8 cellular contexts compared by ENCODE assay signal in the genomic region with DNA sequence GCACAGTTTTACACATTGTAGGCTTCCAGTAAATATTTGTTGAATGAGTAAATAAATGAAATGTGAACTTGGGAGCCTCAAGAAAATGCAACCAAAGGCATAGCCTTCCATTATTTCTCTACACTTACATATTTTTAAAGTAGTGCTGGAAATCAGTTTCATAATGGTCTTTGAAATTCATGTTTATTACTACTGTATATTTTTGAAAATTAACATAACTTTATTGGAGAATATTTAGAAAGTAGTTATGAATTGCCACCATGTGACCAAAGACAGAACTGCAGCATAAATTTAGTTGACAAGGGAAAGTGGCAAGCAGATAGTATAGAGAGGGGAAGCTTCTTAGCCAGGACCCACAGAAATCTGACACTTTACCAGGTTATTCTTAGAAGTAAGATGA. TPM values are rescaled to one million over a fixed set of nuclear protein-coding genes. Genes with fewer than 3 reads are reported as not detected.
A peak's percentile ranks its signal among the peaks of the same experiment; 100 is the strongest.
DNase-seq lines count a peak whose midpoint lies in the region; ATAC-seq, FAIRE-seq and TF ChIP-seq lines count a peak whose summit lies in the region.

No MANE protein-coding gene starts in this region.

- H3K9me3 ChIP-seq in AG04450 (ENCODE audit: control insufficient read depth, insufficient read depth, low read length) (no peaks in the 10 kb centered on the region), upper lobe of left lung (no peaks in the 10 kb centered on the region)

- peaks cover 2% of the 10 kb centered on the region for H3K4me1 Mint-ChIP-seq in stimulated activated effector memory CD8-positive, alpha-beta T cell treated with anti-CD3 and anti-CD28 coated beads, Interleukin-12 subunit alpha, Interleukin-12 subunit beta, amount 100 ng/mL, for 72 hours

- H3K9me3 Mint-ChIP-seq in stimulated activated effector memory CD8-positive, alpha-beta T cell treated with anti-CD3 and anti-CD28 coated beads, Interleukin-12 subunit alpha, Interleukin-12 subunit beta, amount 100 ng/mL, for 72 hours: no peaks in the 10 kb centered on the region

- no peak for TF ChIP-seq EP300 in upper lobe of left lung (IDR thresholded peaks at IDR 0.05)

- H3K4me3 Mint-ChIP-seq in stimulated activated effector memory CD8-positive, alpha-beta T cell treated with anti-CD3 and anti-CD28 coated beads, Interleukin-12 subunit alpha, Interleukin-12 subunit beta, amount 100 ng/mL, for 72 hours: no peak overlapping the region

- peaks cover 0 to 2% (median 0%) of the 10 kb centered on the region in 4 donors for H3K4me1 ChIP-seq in upper lobe of left lung

- POLR2A ChIA-PET in AG04450 (lab: Yijun Ruan, JAX): no interaction called here

- no peak overlapping the region for H3K27ac Mint-ChIP-seq in stimulated activated effector memory CD8-positive, alpha-beta T cell treated with anti-CD3 and anti-CD28 coated beads, Interleukin-12 subunit alpha, Interleukin-12 subunit beta, amount 100 ng/mL, for 72 hours

- peak; percentile 41 for TF ChIP-seq CTCF in AG04450 (IDR thresholded peaks at IDR 0.05; ENCODE audit: low read depth, low read length)
- peak in 5 of 6 experiments; percentile 23 to 36 (median 32) for TF ChIP-seq CTCF in upper lobe of left lung (IDR thresholded peaks at IDR 0.05)

- no peaks in the 10 kb centered on the region for H3K36me3 Mint-ChIP-seq in stimulated activated effector memory CD8-positive, alpha-beta T cell treated with anti-CD3 and anti-CD28 coated beads, Interleukin-12 subunit alpha, Interleukin-12 subunit beta, amount 100 ng/mL, for 72 hours

- H3K27me3 ChIP-seq in AG04450 (ENCODE audit: control insufficient read depth, insufficient read depth, low read length): peaks cover 3% of the 10 kb centered on the region
- no peaks in the 10 kb centered on the region for H3K27me3 ChIP-seq in upper lobe of left lung

- DNase-seq in AG04450 (ENCODE audit: low read depth, low spot score) (no peak), GM12891 (ENCODE audit: insufficient read length, low spot score) (no peak), NCI-H69 (lab: John Stamatoyannopoulos, UW) (peak; percentile 0), fibroblast of peridontal ligament (ENCODE audit: extremely low read depth) (peak; percentile 45), upper lobe of left lung (no peak), cortex of kidney (lab: John Stamatoyannopoulos, UW) (no peak)
- DNase-seq in stimulated activated effector memory CD8-positive, alpha-beta T cell treated with anti-CD3 and anti-CD28 coated beads, Interleukin-12 subunit alpha, Interleukin-12 subunit beta, amount 100 ng/mL, for 72 hours (ENCODE audit: low spot score in 2 of 2): no peak

- no peak for TF ChIP-seq POLR2A in GM12891 (IDR thresholded peaks at IDR 0.05; ENCODE audit: low read depth, low read length)
- TF ChIP-seq POLR2A in upper lobe of left lung (IDR thresholded peaks at IDR 0.05): no peak

- no peak for ATAC-seq in upper lobe of left lung (ENCODE audit: low FRiP score in 2 of 2)
- no peak for ATAC-seq in HG03196 (IDR thresholded peaks at IDR 0.05; ENCODE audit: unreplicated experiment)
- no peak for ATAC-seq in stimulated activated effector memory CD8-positive, alpha-beta T cell treated with anti-CD3 and anti-CD28 coated beads, Interleukin-12 subunit alpha, Interleukin-12 subunit beta, amount 100 ng/mL, for 72 hours

- FAIRE-seq in GM12891 (lab: Jason Lieb, UNC): peak; percentile 28

- CTCF ChIA-PET in AG04450 (lab: Charles Lee): interaction anchor here (2.0 kb wide), 1 partner anchor 37 kb away, joined by 7 read pairs; no protein-coding TSS in a partner anchor

- H3K4me3 ChIP-seq in AG04450 (ENCODE audit: low read depth, low read length) (no peak overlapping the region), upper lobe of left lung (no peak overlapping the region)

- peaks cover 0 to 4% (median 0%) of the 10 kb centered on the region in 4 donors for H3K36me3 ChIP-seq in upper lobe of left lung

- H3K27ac ChIP-seq in AG04450 (ENCODE audit: low read depth, low read length): no peak overlapping the region
- no peak overlapping the region for H3K27ac ChIP-seq in upper lobe of left lung

TF ChIP-seq in GM12891, 5 proteins besides CTCF, POLR2A, EP300 and RAD21:
- TF ChIP-seq PAX5 (IDR thresholded peaks at IDR 0.05; ENCODE audit: insufficient read depth, low read length, severe bottlenecking) (no peak), TAF1 (IDR thresholded peaks at IDR 0.05; ENCODE audit: low read depth, low read length) (no peak), POU2F2 (IDR thresholded peaks at IDR 0.05; ENCODE audit: low read depth, low read length) (no peak), POLR2AphosphoS5 (IDR thresholded peaks at IDR 0.05; ENCODE audit: low read depth, low read length) (no peak), SPI1 (IDR thresholded peaks at IDR 0.05; ENCODE audit: low read depth, low read length) (no peak)

RNA-seq across cellular contexts. Expression of a gene that starts 6.4 kb away (rescaled TPM):
- 98.3 and 147 TPM in 2 replicates for polyA plus RNA-seq in AG04450 (2011; rRNA removed)
- polyA minus RNA-seq in AG04450 (2011; rRNA and poly(A)+ RNA removed): 14.9 and 25.8 TPM in 2 replicates
- polyA plus RNA-seq in GM12891 (2012; ENCODE audit: low read depth, missing spikeins): 45.0 TPM
- total RNA-seq in upper lobe of left lung: 10 to 100 TPM; 24.1 to 74.5 (median 41.7) TPM

RNA-seq across cellular contexts. Expression of a gene that starts 28.0 kb away (rescaled TPM):
- not detected in 2 replicates for polyA plus RNA-seq in AG04450 (2011; rRNA removed)
- not detected in 2 replicates for polyA minus RNA-seq in AG04450 (2011; rRNA and poly(A)+ RNA removed)
- not detected for polyA plus RNA-seq in GM12891 (2012; ENCODE audit: low read depth, missing spikeins)
- total RNA-seq in upper lobe of left lung: under 1 TPM in 1 of 6 donors, not detected in 5; 0.31 TPM

RNA-seq across cellular contexts. Expression of a gene that starts 33.6 kb away (rescaled TPM):
- 14.4 and 21.1 TPM in 2 replicates for polyA plus RNA-seq in AG04450 (2011; rRNA removed)
- 3.3 TPM in 2 replicates for polyA minus RNA-seq in AG04450 (2011; rRNA and poly(A)+ RNA removed)
- polyA plus RNA-seq in GM12891 (2012; ENCODE audit: low read depth, missing spikeins): 30.9 TPM
- total RNA-seq in upper lobe of left lung: 10 to 100 TPM; 13.6 to 63.6 (median 34.6) TPM

Comparison
In these comparisons a context has a peak if more than half of its experiments do, and no peak if none do; other contexts are left out.
1. DNase-seq: peak in NCI-H69 (single experiment) and fibroblast of peridontal ligament (single experiment); none in AG04450 (single experiment), GM12891 (single experiment), upper lobe of left lung (0 of 2), cortex of kidney (single experiment) and stimulated activated effector memory CD8-positive, alpha-beta T cell treated with anti-CD3 and anti-CD28 coated beads, Interleukin-12 subunit alpha, Interleukin-12 subunit beta, amount 100 ng/mL, for 72 hours (0 of 2).